ENCODE assay signal across 17 cellular contexts in genomic region chr6:42344756-42345155, GRCh38.
A peak's percentile ranks its signal among the peaks of the same experiment; 100 is the strongest.
DNase-seq lines count a peak whose midpoint lies in the region; ATAC-seq and TF ChIP-seq lines count a peak whose summit lies in the region.
"Had no signal": no experiment of that assay in that cellular context is flagged by ENCODE, and none has a peak within 500 bp of the region (broad histone marks: within the 10 kb centered on the region; RNA-seq: fewer than 3 reads in every experiment).

No MANE protein-coding gene starts in this region.

- H3K4me2 ChIP-seq in GM23248 (ENCODE audit: unreplicated experiment) = no peak overlapping the region

- H3K4me3 ChIP-seq in GM23248 = no peak overlapping the region
- H3K4me3 ChIP-seq in lower lobe of right lung = no peak overlapping the region
- H3K4me3 ChIP-seq: SJCRH30 had no signal

- H2AFZ ChIP-seq in GM23248 = no peak overlapping the region

- H4K20me1 ChIP-seq in GM23248 (ENCODE audit: insufficient read depth) = no peaks in the 10 kb centered on the region

- H3K4me1 Mint-ChIP-seq in activated CD4-positive, alpha-beta memory T cell treated with anti-CD3 and anti-CD28 coated beads, Interleukin-2, amount 10 ng/mL, durations not matched to agents 7 days and 5 days = peaks cover 78% of the 10 kb centered on the region
- peaks cover 63% of the 10 kb centered on the region for H3K4me1 Mint-ChIP-seq in activated CD4-positive, alpha-beta memory T cell treated with anti-CD3 and anti-CD28 coated beads for 36 hours (ENCODE audit: low read depth)
- H3K4me1 Mint-ChIP-seq: B cell had no signal

- no peaks in the 10 kb centered on the region for H3K9me3 Mint-ChIP-seq in activated CD4-positive, alpha-beta memory T cell treated with anti-CD3 and anti-CD28 coated beads, Interleukin-2, amount 10 ng/mL, durations not matched to agents 7 days and 5 days
- H3K9me3 Mint-ChIP-seq in activated CD4-positive, alpha-beta memory T cell treated with anti-CD3 and anti-CD28 coated beads for 36 hours = no peaks in the 10 kb centered on the region
- H3K9me3 Mint-ChIP-seq: CD4-positive, alpha-beta memory T cell had no signal

- in situ Hi-C loops in GM23248 (cut with MboI) = no loop called here

- peaks cover 7% of the 10 kb centered on the region for H3K4me1 ChIP-seq in GM23248 (ENCODE audit: insufficient read depth)
- H3K4me1 ChIP-seq in lower lobe of right lung = no peaks in the 10 kb centered on the region
- H3K4me1 ChIP-seq: SJCRH30 had no signal

- peak overlapping the region; percentile 34 for H3K27ac Mint-ChIP-seq in activated CD4-positive, alpha-beta memory T cell treated with anti-CD3 and anti-CD28 coated beads, Interleukin-2, amount 10 ng/mL, durations not matched to agents 7 days and 5 days
- no peak overlapping the region for H3K27ac Mint-ChIP-seq in activated CD4-positive, alpha-beta memory T cell treated with anti-CD3 and anti-CD28 coated beads for 36 hours
- H3K27ac Mint-ChIP-seq: B cell had no signal

- H3K27ac ChIP-seq in GM23248 = no peak overlapping the region
- H3K27ac ChIP-seq in lower lobe of right lung = no peak overlapping the region
- H3K27ac ChIP-seq: RWPE1, SJCRH30 had no signal

- no peaks in the 10 kb centered on the region for H3K9me2 ChIP-seq in GM23248 (ENCODE audit: insufficient read depth)

- no peak for TF ChIP-seq CTCF in lower lobe of right lung (IDR thresholded peaks at IDR 0.05)

- ATAC-seq in sciatic nerve = no peak
- ATAC-seq in HG02973 (IDR thresholded peaks at IDR 0.05; ENCODE audit: unreplicated experiment) = no peak
- no peak for ATAC-seq in lower lobe of right lung

- CTCF ChIA-PET in activated CD4-positive, alpha-beta memory T cell treated with anti-CD3 and anti-CD28 coated beads, Interleukin-2, amount 10 ng/mL, durations not matched to agents 7 days and 5 days (lab: Charles Lee) = interaction anchor here (1.0 to 2.3 kb wide), 2 partner anchors 59 to 203 kb away, joined by 3 to 8 read pairs; no protein-coding TSS in a partner anchor
- CTCF ChIA-PET in activated CD4-positive, alpha-beta memory T cell treated with anti-CD3 and anti-CD28 coated beads for 36 hours (lab: Charles Lee) = no interaction called here

- POLR2A ChIA-PET in activated CD4-positive, alpha-beta memory T cell treated with anti-CD3 and anti-CD28 coated beads, Interleukin-2, amount 10 ng/mL, durations not matched to agents 7 days and 5 days (lab: Charles Lee) = interaction anchor here (0.8 to 1.3 kb wide), 4 partner anchors 9 to 46 kb away, joined by 3 to 5 read pairs (median 3); no protein-coding TSS in a partner anchor
- POLR2A ChIA-PET in activated CD4-positive, alpha-beta memory T cell treated with anti-CD3 and anti-CD28 coated beads for 36 hours (lab: Charles Lee) = no interaction called here

- peaks cover 6% of the 10 kb centered on the region for H3F3A ChIP-seq in GM23248 (ENCODE audit: insufficient read depth)

- H3K36me3 ChIP-seq in GM23248 (ENCODE audit: low read depth) = no peaks in the 10 kb centered on the region
- H3K36me3 ChIP-seq in lower lobe of right lung = no peaks in the 10 kb centered on the region
- H3K36me3 ChIP-seq: SJCRH30 had no signal

- no peaks in the 10 kb centered on the region for H3K27me3 ChIP-seq in GM23248 (replicated peaks; ENCODE audit: insufficient read depth)
- H3K27me3 ChIP-seq in lower lobe of right lung (ENCODE audit: low read depth) = no peaks in the 10 kb centered on the region
- H3K27me3 ChIP-seq: SJCRH30 had no signal

- no peak overlapping the region for H3K9ac ChIP-seq in GM23248

- peak overlapping the region; percentile 9 for H3K4me3 Mint-ChIP-seq in activated CD4-positive, alpha-beta memory T cell treated with anti-CD3 and anti-CD28 coated beads, Interleukin-2, amount 10 ng/mL, durations not matched to agents 7 days and 5 days
- no peak overlapping the region for H3K4me3 Mint-ChIP-seq in activated CD4-positive, alpha-beta memory T cell treated with anti-CD3 and anti-CD28 coated beads for 36 hours
- H3K4me3 Mint-ChIP-seq: B cell; CD4-positive, alpha-beta memory T cell had no signal

- H3K9me3 ChIP-seq in GM23248 (ENCODE audit: low read depth) = no peaks in the 10 kb centered on the region
- H3K9me3 ChIP-seq in lower lobe of right lung = no peaks in the 10 kb centered on the region
- H3K9me3 ChIP-seq: SJCRH30 had no signal

- intact Hi-C loops in activated CD4-positive, alpha-beta memory T cell treated with anti-CD3 and anti-CD28 coated beads for 36 hours (cut with micrococcal nuclease) = no loop called here
- intact Hi-C loops in sciatic nerve (cut with DNase I) = no loop called here
- intact Hi-C loops in lower lobe of right lung (cut with DNase I) = no loop called here

- WGBS in GM23248 (ENCODE audit: low coverage in 1 of 2, low lambda C conversion rate in 2 of 2, missing lambda C conversion rate in 2 of 2), 2 experiments = 89 to 93% methylated on average over 1 of the region's 1 CpG

- peaks cover 33% of the 10 kb centered on the region for H3K36me3 Mint-ChIP-seq in activated CD4-positive, alpha-beta memory T cell treated with anti-CD3 and anti-CD28 coated beads, Interleukin-2, amount 10 ng/mL, durations not matched to agents 7 days and 5 days (ENCODE audit: low read depth)
- H3K36me3 Mint-ChIP-seq in activated CD4-positive, alpha-beta memory T cell treated with anti-CD3 and anti-CD28 coated beads for 36 hours = peaks cover 16% of the 10 kb centered on the region

- peaks cover 7% of the 10 kb centered on the region; the same call in 1 of the 2 replicates for H3K79me2 ChIP-seq in GM23248 (ENCODE audit: insufficient read depth)

- no peaks in the 10 kb centered on the region for H3K27me3 Mint-ChIP-seq in activated CD4-positive, alpha-beta memory T cell treated with anti-CD3 and anti-CD28 coated beads, Interleukin-2, amount 10 ng/mL, durations not matched to agents 7 days and 5 days
- H3K27me3 Mint-ChIP-seq in activated CD4-positive, alpha-beta memory T cell treated with anti-CD3 and anti-CD28 coated beads for 36 hours = no peaks in the 10 kb centered on the region
- H3K27me3 Mint-ChIP-seq: B cell; CD4-positive, alpha-beta memory T cell had no signal

- no peak for DNase-seq in activated CD4-positive, alpha-beta memory T cell treated with anti-CD3 and anti-CD28 coated beads, Interleukin-2, amount 10 ng/mL, durations not matched to agents 7 days and 5 days
- no peak for DNase-seq in activated CD4-positive, alpha-beta memory T cell treated with anti-CD3 and anti-CD28 coated beads for 36 hours
- DNase-seq in GM23248 (peak; percentile 16), OCI-M1 (lab: John Stamatoyannopoulos, UW) (peak; percentile 15), iris pigment epithelial cell (ENCODE audit: low read depth) (peak; percentile 16), sciatic nerve (ENCODE audit: low spot score) (no peak), lower lobe of right lung (no peak)
- DNase-seq: ACHN; CD4-positive, alpha-beta memory T cell; H7; NCI-H1048; NCI-H2227 treated with DMSO at 0.1 percent for 48 hours; NCI-H524 treated with DMSO at 0.1 percent for 48 hours; SJCRH30 had no signal

Comparison
In these comparisons a context has a peak if more than half of its experiments do, and no peak if none do; other contexts are left out.
1. DNase-seq: peak in GM23248 (single experiment), OCI-M1 (single experiment) and iris pigment epithelial cell (single experiment); none in activated CD4-positive, alpha-beta memory T cell treated with anti-CD3 and anti-CD28 coated beads, Interleukin-2, amount 10 ng/mL, durations not matched to agents 7 days and 5 days (single experiment), activated CD4-positive, alpha-beta memory T cell treated with anti-CD3 and anti-CD28 coated beads for 36 hours (single experiment), sciatic nerve (single experiment) and lower lobe of right lung (single experiment).